Comparison of ENCODE assay signal across 22 cellular contexts in genomic region chr20:43178079-43178478, GRCh38. TPM values are rescaled to one million over a fixed set of nuclear protein-coding genes. Genes with fewer than 3 reads are reported as not detected.
DNase-seq lines count a peak whose midpoint lies in the region; ATAC-seq, FAIRE-seq and TF ChIP-seq lines count a peak whose summit lies in the region.
"Had no signal": no experiment of that assay in that cellular context is flagged by ENCODE, and none has a peak within 500 bp of the region (broad histone marks: within the 10 kb centered on the region; RNA-seq: fewer than 3 reads in every experiment).

No MANE protein-coding gene starts in this region.

- CTCF ChIA-PET in HepG2 (lab: Yijun Ruan, JAX; ENCODE audit: low intra/inter-chr PET ratio, low total read pairs): no interaction called here

- H3K27me3 ChIP-seq in liver (ENCODE audit: control insufficient read depth in 4 of 4, insufficient read depth in 4 of 4, low read length in 3 of 4) (peaks cover 0 to 9% (median 2%) of the 10 kb centered on the region in 4 donors), HepG2 (ENCODE audit: control insufficient read depth in 1 of 2, insufficient read depth in 2 of 2, low read length in 2 of 2) (peaks cover 0 to 12% of the 10 kb centered on the region in 2 experiments; a peak in 2 of 5 replicates), parathyroid adenoma (ENCODE audit: control insufficient read depth, insufficient read depth, low read length) (no peaks in the 10 kb centered on the region)

- POLR2A ChIA-PET in HepG2 (lab: Yijun Ruan, JAX): no interaction called here

- no TSS peak for BruUV-seq in HepG2 (replicated peaks; lab: Mats Ljungman, UMichigan)

- in situ Hi-C loops in HepG2 (cut with HindIII; ENCODE audit: extremely low pct_ligation_motif_present, low pct_unique_long_range_greater_than_20kb): no loop called here

- no peaks in the 10 kb centered on the region for H3K9me3 ChIP-seq in liver (ENCODE audit: control insufficient read depth in 4 of 4, low read length in 3 of 4)
- peaks cover 14% of the 10 kb centered on the region for H3K9me3 ChIP-seq in HepG2 (ENCODE audit: low read length)
- H3K9me3 ChIP-seq in parathyroid adenoma (ENCODE audit: control insufficient read depth, low read length): no peaks in the 10 kb centered on the region
- H3K9me3 ChIP-seq: BE2C had no signal

- intact Hi-C loops in HepG2 (cut with micrococcal nuclease; ENCODE audit: unreplicated experiment): no loop called here

- no peak for DNase-seq in HepG2 (ENCODE audit: low spot score)
- DNase-seq in left kidney (ENCODE audit: low read depth, low spot score): peak; percentile 57
- no peak for DNase-seq in caudate nucleus (lab: John Stamatoyannopoulos, UW)
- no peak for DNase-seq in omental fat pad (ENCODE audit: low spot score)
- DNase-seq: ACHN; BE2C; C1 segment of cervical spinal cord; CD4-positive, CD25-positive, alpha-beta regulatory T cell; CD8-positive, alpha-beta memory T cell; COR-L47; DMS153; DMS79; GDM1; H9 had no signal

- no peak for TF ChIP-seq CTCF in liver (IDR thresholded peaks at IDR 0.05; ENCODE audit: low read depth, low read length, missing input control)
- no peak for TF ChIP-seq CTCF in HepG2 (CRISPR knock-in tag; IDR thresholded peaks at IDR 0.05)
- TF ChIP-seq CTCF in parathyroid adenoma (IDR thresholded peaks at IDR 0.05): no peak
- no peak for TF ChIP-seq CTCF in omental fat pad (IDR thresholded peaks at IDR 0.05)

- TF ChIP-seq RAD21 in liver (IDR thresholded peaks at IDR 0.05) (peak in 1 of 2 donors; percentile 20), HepG2 (CRISPR knock-in tag; IDR thresholded peaks at IDR 0.05) (no peak)

- no peak overlapping the region for H3K4me2 ChIP-seq in HepG2 (ENCODE audit: low read depth, low read length)
- no peak overlapping the region for H3K4me2 ChIP-seq in parathyroid adenoma (ENCODE audit: low read length)

- H4K20me1 ChIP-seq in HepG2 (ENCODE audit: insufficient read depth, low read length): no peaks in the 10 kb centered on the region

- no peak for FAIRE-seq in HepG2 (lab: Jason Lieb, UNC)
- FAIRE-seq: A204.1, GM12892, GM18507, H1 had no signal

- no peak overlapping the region for H3K4me3 ChIP-seq in liver (ENCODE audit: low read depth in 1 of 3, low read length in 3 of 3)
- no peak overlapping the region for H3K4me3 ChIP-seq in HepG2 (replicated peaks in 1 of 3; ENCODE audit: insufficient read depth in 1 of 3, low read depth in 2 of 3, low read length in 3 of 3)
- no peak overlapping the region for H3K4me3 ChIP-seq in parathyroid adenoma (ENCODE audit: low read depth, low read length)

- no peak overlapping the region for H2AFZ ChIP-seq in HepG2 (ENCODE audit: low read length)
- H2AFZ ChIP-seq in parathyroid adenoma: no peak overlapping the region

- H3K4me1 ChIP-seq in liver (ENCODE audit: control insufficient read depth in 4 of 4, insufficient read depth in 4 of 4, low read length in 3 of 4) (no peaks in the 10 kb centered on the region), HepG2 (ENCODE audit: insufficient read depth, low read length) (no peaks in the 10 kb centered on the region), parathyroid adenoma (peaks cover 8% of the 10 kb centered on the region)
- H3K4me1 ChIP-seq: BE2C had no signal

- WGBS in liver: 29% methylated on average over 2 of the region's 2 CpGs
- WGBS in HepG2 (ENCODE audit: low lambda C conversion rate): 5% methylated on average over 2 of the region's 2 CpGs

- no peaks in the 10 kb centered on the region for H3K79me2 ChIP-seq in HepG2 (ENCODE audit: insufficient read depth, low read length)
- H3K79me2 ChIP-seq in parathyroid adenoma: peaks cover 47% of the 10 kb centered on the region

- H3K36me3 ChIP-seq in liver (ENCODE audit: control insufficient read depth in 4 of 4, insufficient read depth in 3 of 4, low read depth in 1 of 4, low read length in 3 of 4): no peaks in the 10 kb centered on the region
- H3K36me3 ChIP-seq in HepG2 (replicated peaks in 1 of 2; ENCODE audit: control insufficient read depth in 1 of 2, insufficient read depth in 2 of 2, low read length in 2 of 2): no peaks in the 10 kb centered on the region
- no peaks in the 10 kb centered on the region for H3K36me3 ChIP-seq in parathyroid adenoma (ENCODE audit: control insufficient read depth, insufficient read depth, low read length)
- H3K36me3 ChIP-seq: BE2C had no signal

- no peak for TF ChIP-seq POLR2A in HepG2 (IDR thresholded peaks at IDR 0.05; ENCODE audit: insufficient read depth in 1 of 2, low read depth in 2 of 2, low read length in 2 of 2)

- ATAC-seq in HepG2 (no peak), HG03159 (IDR thresholded peaks at IDR 0.05; ENCODE audit: unreplicated experiment) (no peak), omental fat pad (ENCODE audit: low FRiP score) (no peak)

- H3K9ac ChIP-seq in liver (ENCODE audit: low read depth in 1 of 2, low read length in 2 of 2) (no peak overlapping the region), HepG2 (ENCODE audit: insufficient read depth, low read depth, low read length) (no peak overlapping the region), parathyroid adenoma (no peak overlapping the region)

- no peak for TF ChIP-seq EP300 in HepG2 (IDR thresholded peaks at IDR 0.05; ENCODE audit: low read depth in 2 of 2, low read length in 2 of 2)
- TF ChIP-seq EP300 in HepG2 (CRISPR knock-in tag; IDR thresholded peaks at IDR 0.05; ENCODE audit: borderline replicate concordance): no peak

- no peak overlapping the region for H3K27ac ChIP-seq in liver (ENCODE audit: low read depth in 1 of 2, low read length in 2 of 2)
- no peak overlapping the region for H3K27ac ChIP-seq in HepG2 (ENCODE audit: extremely low read length, insufficient read depth, low read length)
- H3K27ac ChIP-seq in parathyroid adenoma: peak overlapping the region; percentile 4
- H3K27ac ChIP-seq in caudate nucleus (ENCODE audit: low read depth, low read length): no peak overlapping the region

TF ChIP-seq in liver, 16 proteins besides CTCF, POLR2A, EP300 and RAD21:
- TF ChIP-seq SP1 (IDR thresholded peaks at IDR 0.05): no peak
- no peak for TF ChIP-seq FOXA1 (IDR thresholded peaks at IDR 0.05)
- TF ChIP-seq NR2F2 (IDR thresholded peaks at IDR 0.05): peak; percentile 33
- TF ChIP-seq JUND (IDR thresholded peaks at IDR 0.05): no peak
- no peak for TF ChIP-seq HNF4A (conservative IDR thresholded peaks at IDR 0.05)

TF ChIP-seq in HepG2, 621 proteins besides CTCF, POLR2A, EP300 and RAD21:
- TF ChIP-seq ZNF879 (CRISPR knock-in tag; IDR thresholded peaks at IDR 0.05): no peak
- TF ChIP-seq, protein P1, sequence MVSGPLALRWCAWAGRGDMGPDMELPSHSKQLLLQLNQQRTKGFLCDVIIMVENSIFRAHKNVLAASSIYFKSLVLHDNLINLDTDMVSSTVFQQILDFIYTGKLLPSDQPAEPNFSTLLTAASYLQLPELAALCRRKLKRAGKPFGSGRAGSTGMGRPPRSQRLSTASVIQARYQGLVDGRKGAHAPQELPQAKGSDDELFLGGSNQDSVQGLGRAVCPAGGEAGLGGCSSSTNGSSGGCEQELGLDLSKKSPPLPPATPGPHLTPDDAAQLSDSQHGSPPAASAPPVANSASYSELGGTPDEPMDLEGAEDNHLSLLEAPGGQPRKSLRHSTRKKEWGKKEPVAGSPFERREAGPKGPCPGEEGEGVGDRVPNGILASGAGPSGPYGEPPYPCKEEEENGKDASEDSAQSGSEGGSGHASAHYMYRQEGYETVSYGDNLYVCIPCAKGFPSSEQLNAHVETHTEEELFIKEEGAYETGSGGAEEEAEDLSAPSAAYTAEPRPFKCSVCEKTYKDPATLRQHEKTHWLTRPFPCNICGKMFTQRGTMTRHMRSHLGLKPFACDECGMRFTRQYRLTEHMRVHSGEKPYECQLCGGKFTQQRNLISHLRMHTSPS (CRISPR knock-in tag; IDR thresholded peaks at IDR 0.05; ENCODE audit: low read depth): no peak
- no peak for TF ChIP-seq ZNF251 (CRISPR knock-in tag; IDR thresholded peaks at IDR 0.05)
TF ChIP-seq in HepG2: peak in this region for 0.

RNA-seq across cellular contexts. Expression of gene PTPRT, which starts 11.6 kb away (rescaled TPM):
- total RNA-seq in liver (1 to 10 TPM in 1 of 2 donors, under 1 TPM in 1; 0.14 to 2.8 TPM), HepG2 (2016; rRNA removed; fragmentation: Illumina TruSeq; extraction: Trizol) (0.09 TPM in 1 of 2 replicates, not detected in the other), omental fat pad (1 to 10 TPM in 3 of 4 donors, under 1 TPM in 1; 0.63 to 2.2 (median 1.8) TPM)
- polyA plus RNA-seq in liver (under 1 TPM; 0.38 to 0.42 TPM), HepG2 (2011; rRNA removed) (under 0.01 TPM in 2 replicates)
- total RNA-seq in HepG2 (2016; cell fraction: cytosol; rRNA removed; fragmentation: Illumina TruSeq; extraction: Trizol; ENCODE audit: low read depth): not detected in 2 replicates
- 0.09 TPM in 1 of 2 replicates, not detected in the other for total RNA-seq in HepG2 (2016; cell fraction: insoluble cytoplasmic fraction; rRNA removed; fragmentation: Illumina TruSeq; extraction: Trizol)
- total RNA-seq in HepG2 (2016; cell fraction: membrane; rRNA removed; fragmentation: Illumina TruSeq; extraction: Trizol): not detected in 2 replicates
- not detected in 2 replicates for total RNA-seq in HepG2 (2016; cell fraction: nucleus; rRNA removed; fragmentation: Illumina TruSeq; extraction: Trizol)
- polyA plus RNA-seq in HepG2 (2011; cell fraction: cytosol; rRNA removed): under 0.01 and 0.01 TPM in 2 replicates
- polyA plus RNA-seq in HepG2 (2011; cell fraction: nucleus; rRNA removed): 0.02 and 0.07 TPM in 2 replicates
- 0.03 TPM in 1 of 2 replicates, not detected in the other for polyA plus RNA-seq in HepG2 (2012)
- not detected in 2 replicates for polyA plus RNA-seq in HepG2 (2016; cell fraction: cytosol; fragmentation: Illumina TruSeq; extraction: Trizol; ENCODE audit: low read depth)
- polyA plus RNA-seq in HepG2 (2016; cell fraction: insoluble cytoplasmic fraction; fragmentation: Illumina TruSeq; extraction: Trizol; ENCODE audit: low read depth): not detected in 2 replicates
- not detected in 2 replicates for polyA plus RNA-seq in HepG2 (2016; cell fraction: membrane; fragmentation: Illumina TruSeq; extraction: Trizol; ENCODE audit: low read depth)
- not detected in 2 replicates for polyA plus RNA-seq in HepG2 (2016; cell fraction: nucleus; fragmentation: Illumina TruSeq; extraction: Trizol; ENCODE audit: insufficient read depth, low read depth)
- not detected in 2 replicates for polyA minus RNA-seq in HepG2 (2011; rRNA and poly(A)+ RNA removed; ENCODE audit: low replicate concordance)
- polyA minus RNA-seq in HepG2 (2011; cell fraction: cytosol; rRNA and poly(A)+ RNA removed): not detected in 2 replicates
- polyA minus RNA-seq in HepG2 (2011; cell fraction: nucleus; rRNA and poly(A)+ RNA removed): 0.13 and 0.37 TPM in 2 replicates
- total RNA-seq: CD4-positive, CD25-positive, alpha-beta regulatory T cell; CD8-positive, alpha-beta memory T cell; Daoy had no signal
- polyA plus RNA-seq: CD4-positive, CD25-positive, alpha-beta regulatory T cell; CD8-positive, alpha-beta memory T cell had no signal
